Comparison of ENCODE assay signal across 14 cellular contexts in genomic region chr2:111640480-111640879, GRCh38.
"Had no signal": no experiment of that assay in that cellular context is flagged by ENCODE, and none has a peak within 500 bp of the region (broad histone marks: within the 10 kb centered on the region; RNA-seq: fewer than 3 reads in every experiment).

No MANE protein-coding gene starts in this region.

- H3K36me3 Mint-ChIP-seq: activated naive CD4-positive, alpha-beta T cell treated with anti-CD3 and anti-CD28 coated beads, Interleukin-2, amount 10 ng/mL, durations not matched to agents 7 days and 5 days; neural progenitor cell had no signal

- H3K4me1 Mint-ChIP-seq: activated naive CD4-positive, alpha-beta T cell treated with anti-CD3 and anti-CD28 coated beads, Interleukin-2, amount 10 ng/mL, durations not matched to agents 7 days and 5 days; neural progenitor cell had no signal

- H3K9me3 ChIP-seq: adrenal gland, ovary, thoracic aorta had no signal

- H2AFZ ChIP-seq: neural progenitor cell had no signal

- H3K4me1 ChIP-seq: adrenal gland, neural progenitor cell had no signal

- H3K27me3 ChIP-seq: adrenal gland, neural progenitor cell, ovary had no signal

- H3K4me3 ChIP-seq: adrenal gland, neural progenitor cell, ovary, thoracic aorta had no signal

- H3K27ac Mint-ChIP-seq: activated CD4-positive, alpha-beta T cell treated with anti-CD3 and anti-CD28 coated beads, Interleukin-2, amount 10 ng/mL, durations not matched to agents 7 days and 5 days; activated naive CD4-positive, alpha-beta T cell treated with anti-CD3 and anti-CD28 coated beads, Interleukin-2, amount 10 ng/mL, durations not matched to agents 7 days and 5 days; neural progenitor cell had no signal

- H3K4me2 ChIP-seq: neural progenitor cell had no signal

- H3K27me3 Mint-ChIP-seq: central memory CD8-positive, alpha-beta T cell had no signal

- H3K27ac ChIP-seq: adrenal gland, neural progenitor cell, ovary, thoracic aorta had no signal

- H3K9me3 Mint-ChIP-seq: central memory CD8-positive, alpha-beta T cell had no signal

- H3K4me3 Mint-ChIP-seq: activated CD4-positive, alpha-beta T cell treated with anti-CD3 and anti-CD28 coated beads, Interleukin-2, amount 10 ng/mL, durations not matched to agents 7 days and 5 days; activated naive CD4-positive, alpha-beta T cell treated with anti-CD3 and anti-CD28 coated beads, Interleukin-2, amount 10 ng/mL, durations not matched to agents 7 days and 5 days; central memory CD8-positive, alpha-beta T cell; neural progenitor cell; stimulated activated naive CD8-positive, alpha-beta T cell treated with anti-CD3 and anti-CD28 coated beads, Interleukin-15, Interleukin-2, amounts not matched to agents 100 ng/mL and 50 ng/mL, for 24 hours had no signal

- H3K36me3 ChIP-seq: adrenal gland, neural progenitor cell, ovary, thoracic aorta had no signal

- DNase-seq: activated CD4-positive, alpha-beta T cell treated with anti-CD3 and anti-CD28 coated beads, Interleukin-2, amount 10 ng/mL, durations not matched to agents 7 days and 5 days; activated CD4-positive, CD25-positive, alpha-beta regulatory T cell; activated naive CD4-positive, alpha-beta T cell treated with anti-CD3 and anti-CD28 coated beads, Interleukin-2, amount 10 ng/mL, durations not matched to agents 7 days and 5 days; adrenal gland; cortex of kidney; effector CD8-positive, alpha-beta T cell; hypothalamus; midbrain; ovary; stimulated activated CD4-positive, alpha-beta T cell treated with anti-CD3 and anti-CD28 coated beads, Interleukin-2, amount 100 ng/mL, for 48 hours had no signal
